ENCODE assay signal across 15 cellular contexts in the genomic region with DNA sequence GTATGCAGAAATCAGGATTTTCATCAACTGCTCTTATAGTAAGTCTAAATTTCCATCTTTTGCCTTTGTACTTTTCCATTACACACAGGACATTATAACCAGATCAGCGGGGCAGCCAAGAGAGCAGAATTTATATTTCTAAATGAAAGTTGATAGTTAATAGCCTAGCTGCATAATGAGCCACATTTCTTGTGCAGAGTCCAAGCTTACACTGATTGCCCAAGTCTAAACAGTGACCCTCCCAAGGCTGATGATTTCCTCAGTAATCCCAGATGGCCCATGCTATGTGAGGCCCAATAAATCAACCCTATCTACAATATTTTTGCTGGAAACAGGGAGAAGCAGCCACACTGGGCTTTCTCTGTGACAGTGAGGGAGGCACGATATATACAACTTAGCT.
DNase-seq lines count a peak whose midpoint lies in the region; ATAC-seq and TF ChIP-seq lines count a peak whose summit lies in the region.
"Had no signal": no experiment of that assay in that cellular context is flagged by ENCODE, and none has a peak within 500 bp of the region (broad histone marks: within the 10 kb centered on the region; RNA-seq: fewer than 3 reads in every experiment).

No MANE protein-coding gene starts in this region.

- peak overlapping the region in 45 of 59 donors; percentile 4 to 89 (median 64) for H3K27ac ChIP-seq in dorsolateral prefrontal cortex
- no peak overlapping the region for H3K27ac ChIP-seq in subcutaneous abdominal adipose tissue (ENCODE audit: low read depth, low read length)
- H3K27ac ChIP-seq: ovary had no signal

- H3K4me3 ChIP-seq in dorsolateral prefrontal cortex = no peak overlapping the region
- H3K4me3 ChIP-seq in subcutaneous abdominal adipose tissue (ENCODE audit: low read depth in 1 of 5, low read length in 5 of 5) = peak overlapping the region in 3 of 5 donors; percentile 14 to 48 (median 31)
- H3K4me3 ChIP-seq: ovary had no signal

- intact Hi-C loops in dorsolateral prefrontal cortex (cut with DNase I) = no loop called here

- TF ChIP-seq CTCF in dorsolateral prefrontal cortex (IDR thresholded peaks at IDR 0.05 in 54 of 56, conservative IDR thresholded peaks at IDR 0.05 in 2 of 56; ENCODE audit: low read depth in 1 of 56, partially characterized antibody in 56 of 56) = no peak

- ATAC-seq in GM19328 (IDR thresholded peaks at IDR 0.05; ENCODE audit: unreplicated experiment) (no peak), HG02884 (IDR thresholded peaks at IDR 0.05; ENCODE audit: unreplicated experiment) (no peak)

- DNase-seq in GM03348 (ENCODE audit: low spot score) (peak; percentile 71), dorsolateral prefrontal cortex (no peak), iris pigment epithelial cell (ENCODE audit: low read depth) (peak; percentile 46), DMS79 treated with DMSO at 0.1 percent for 48 hours (lab: John Stamatoyannopoulos, UW) (no peak)
- DNase-seq in stimulated activated naive CD4-positive, alpha-beta T cell (lab: John Stamatoyannopoulos, UW) = no peak
- DNase-seq: activated gamma-delta T cell treated with Interleukin-2 at 50 U/mL for 16 hours; GOT3; Kasumi-1; NCI-H187 treated with DMSO at 0.1 percent for 48 hours; NCI-H774; stimulated activated CD8-positive, alpha-beta memory T cell treated with anti-CD3 and anti-CD28 coated beads, Interleukin-4, amount 100 ng/mL, for 48 hours had no signal

- peak overlapping the region in 1 of 5 donors; percentile 14 for H3K9ac ChIP-seq in subcutaneous abdominal adipose tissue (ENCODE audit: low read length in 5 of 5)

- peaks cover 0 to 2% (median 0%) of the 10 kb centered on the region in 5 donors for H3K9me3 ChIP-seq in subcutaneous abdominal adipose tissue (ENCODE audit: control insufficient read depth in 5 of 5, low read length in 5 of 5)
- H3K9me3 ChIP-seq: ovary had no signal

- H3K36me3 ChIP-seq in subcutaneous abdominal adipose tissue (ENCODE audit: control insufficient read depth in 5 of 5, insufficient read depth in 5 of 5, low read length in 5 of 5) = no peaks in the 10 kb centered on the region
- H3K36me3 ChIP-seq: ovary had no signal

- H3K4me1 ChIP-seq in subcutaneous abdominal adipose tissue (ENCODE audit: control insufficient read depth in 5 of 5, insufficient read depth in 5 of 5, low read length in 5 of 5) = peaks cover 0 to 27% (median 22%) of the 10 kb centered on the region in 5 donors

- no peaks in the 10 kb centered on the region for H3K27me3 ChIP-seq in dorsolateral prefrontal cortex
- H3K27me3 ChIP-seq in subcutaneous abdominal adipose tissue (ENCODE audit: control insufficient read depth in 5 of 5, insufficient read depth in 4 of 5, low read length in 5 of 5) = no peaks in the 10 kb centered on the region
- H3K27me3 ChIP-seq: ovary had no signal

Comparison
In these comparisons a context has a peak if more than half of its experiments do, and no peak if none do; other contexts are left out.
1. DNase-seq: peak in GM03348 (single experiment) and iris pigment epithelial cell (single experiment); none in dorsolateral prefrontal cortex (0 of 10), stimulated activated naive CD4-positive, alpha-beta T cell (0 of 6) and DMS79 treated with DMSO at 0.1 percent for 48 hours (single experiment).
2. H3K4me3 ChIP-seq: peak in subcutaneous abdominal adipose tissue (3 of 5); none in dorsolateral prefrontal cortex (0 of 59).